In the genomic region with DNA sequence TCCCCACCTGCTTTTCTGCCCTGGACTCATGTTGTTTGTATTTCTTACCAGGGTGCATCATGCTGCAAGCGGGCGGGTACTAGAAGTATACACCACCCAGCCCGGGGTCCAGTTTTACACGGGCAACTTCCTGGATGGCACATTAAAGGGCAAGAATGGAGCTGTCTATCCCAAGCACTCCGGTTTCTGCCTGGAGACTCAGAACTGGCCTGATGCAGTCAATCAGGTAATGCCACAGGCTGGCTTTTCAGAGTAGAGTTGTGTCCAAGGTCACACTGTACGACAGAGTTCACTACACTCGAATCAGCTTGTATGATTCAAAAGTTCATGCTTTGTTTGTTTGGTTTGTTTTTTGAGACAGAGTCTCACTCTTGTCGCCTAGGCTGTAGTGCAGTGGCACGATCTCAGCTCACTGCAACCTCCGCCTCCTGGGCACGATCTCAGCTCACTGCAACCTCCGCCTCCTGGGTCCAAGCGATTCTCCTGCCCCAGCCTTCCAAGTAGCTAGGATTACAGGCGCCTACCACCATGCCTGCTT, we compare ENCODE assay signal across 1 cellular context.
A peak's percentile ranks its signal among the peaks of the same experiment; 100 is the strongest.
TF ChIP-seq lines count a peak whose summit lies in the region.

No MANE protein-coding gene starts in this region.

TF ChIP-seq in HepG2, 621 proteins besides CTCF, POLR2A, EP300 and RAD21 (continued from another document):
- TF ChIP-seq, protein P1, sequence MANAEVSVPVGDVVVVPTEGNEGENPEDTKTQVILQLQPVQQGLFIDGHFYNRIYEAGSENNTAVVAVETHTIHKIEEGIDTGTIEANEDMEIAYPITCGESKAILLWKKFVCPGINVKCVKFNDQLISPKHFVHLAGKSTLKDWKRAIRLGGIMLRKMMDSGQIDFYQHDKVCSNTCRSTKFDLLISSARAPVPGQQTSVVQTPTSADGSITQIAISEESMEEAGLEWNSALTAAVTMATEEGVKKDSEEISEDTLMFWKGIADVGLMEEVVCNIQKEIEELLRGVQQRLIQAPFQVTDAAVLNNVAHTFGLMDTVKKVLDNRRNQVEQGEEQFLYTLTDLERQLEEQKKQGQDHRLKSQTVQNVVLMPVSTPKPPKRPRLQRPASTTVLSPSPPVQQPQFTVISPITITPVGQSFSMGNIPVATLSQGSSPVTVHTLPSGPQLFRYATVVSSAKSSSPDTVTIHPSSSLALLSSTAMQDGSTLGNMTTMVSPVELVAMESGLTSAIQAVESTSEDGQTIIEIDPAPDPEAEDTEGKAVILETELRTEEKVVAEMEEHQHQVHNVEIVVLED (CRISPR knock-in tag; IDR thresholded peaks at IDR 0.05; ENCODE audit: borderline replicate concordance), result 0 out of 2 replicates have a peak, but pooled peaks have one; percentile 16
- TF ChIP-seq MXD4 (CRISPR knock-in tag; IDR thresholded peaks at IDR 0.05), result peak; percentile 58; the same call in 1 of the 2 replicates
- no peak for TF ChIP-seq SOX13 (IDR thresholded peaks at IDR 0.05)
- TF ChIP-seq SOX13 (CRISPR knock-in tag; conservative IDR thresholded peaks at IDR 0.05 in 1 of 2, IDR thresholded peaks at IDR 0.05 in 1 of 2), result peak in 1 of 2 experiments; percentile 74; a peak in 2 of 4 replicates
- peak; percentile 28; the same call in 1 of the 2 replicates for TF ChIP-seq DMAP1 (CRISPR knock-in tag; IDR thresholded peaks at IDR 0.05)
- TF ChIP-seq, protein P2, sequence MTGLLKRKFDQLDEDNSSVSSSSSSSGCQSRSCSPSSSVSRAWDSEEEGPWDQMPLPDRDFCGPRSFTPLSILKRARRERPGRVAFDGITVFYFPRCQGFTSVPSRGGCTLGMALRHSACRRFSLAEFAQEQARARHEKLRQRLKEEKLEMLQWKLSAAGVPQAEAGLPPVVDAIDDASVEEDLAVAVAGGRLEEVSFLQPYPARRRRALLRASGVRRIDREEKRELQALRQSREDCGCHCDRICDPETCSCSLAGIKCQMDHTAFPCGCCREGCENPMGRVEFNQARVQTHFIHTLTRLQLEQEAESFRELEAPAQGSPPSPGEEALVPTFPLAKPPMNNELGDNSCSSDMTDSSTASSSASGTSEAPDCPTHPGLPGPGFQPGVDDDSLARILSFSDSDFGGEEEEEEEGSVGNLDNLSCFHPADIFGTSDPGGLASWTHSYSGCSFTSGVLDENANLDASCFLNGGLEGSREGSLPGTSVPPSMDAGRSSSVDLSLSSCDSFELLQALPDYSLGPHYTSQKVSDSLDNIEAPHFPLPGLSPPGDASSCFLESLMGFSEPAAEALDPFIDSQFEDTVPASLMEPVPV (CRISPR knock-in tag; IDR thresholded peaks at IDR 0.05), result no peak
- 0 out of 2 replicates have a peak, but pooled peaks have one; percentile 4 for TF ChIP-seq JUN (CRISPR knock-in tag; IDR thresholded peaks at IDR 0.05)
- TF ChIP-seq KLF16 (CRISPR knock-in tag; IDR thresholded peaks at IDR 0.05), result peak in 1 of 2 experiments; percentile 87; a peak in 2 of 4 replicates
- peak; percentile 89 for TF ChIP-seq RXRB (CRISPR knock-in tag; IDR thresholded peaks at IDR 0.05; ENCODE audit: borderline replicate concordance)
- TF ChIP-seq HOMEZ (CRISPR knock-in tag; IDR thresholded peaks at IDR 0.05; ENCODE audit: low read depth), result peak; percentile 69; the same call in 1 of the 2 replicates
- TF ChIP-seq RCOR2 (CRISPR knock-in tag; IDR thresholded peaks at IDR 0.05), result peak; percentile 40; the same call in 1 of the 2 replicates
- peak; percentile 85; the same call in 1 of the 2 replicates for TF ChIP-seq RFXAP (CRISPR knock-in tag; IDR thresholded peaks at IDR 0.05; ENCODE audit: borderline replicate concordance)
- TF ChIP-seq SRSF1 (optimal IDR thresholded peaks at IDR 0.05; ENCODE audit: low read depth, low read length), result no peak
- peak; percentile 44; the same call in 1 of the 2 replicates for TF ChIP-seq ZNF609 (CRISPR knock-in tag; IDR thresholded peaks at IDR 0.05; ENCODE audit: borderline replicate concordance)
- peak; percentile 54; the same call in 1 of the 2 replicates for TF ChIP-seq IKZF5 (CRISPR knock-in tag; IDR thresholded peaks at IDR 0.05)
- no peak for TF ChIP-seq FOXM1 (CRISPR knock-in tag; IDR thresholded peaks at IDR 0.05)
- TF ChIP-seq SKI (IDR thresholded peaks at IDR 0.05; ENCODE audit: partially characterized antibody), result peak; percentile 59
- TF ChIP-seq NFATC3 (CRISPR knock-in tag; IDR thresholded peaks at IDR 0.05), result 0 out of 2 replicates have a peak, but pooled peaks have one; percentile 62
- TF ChIP-seq, protein P3, sequence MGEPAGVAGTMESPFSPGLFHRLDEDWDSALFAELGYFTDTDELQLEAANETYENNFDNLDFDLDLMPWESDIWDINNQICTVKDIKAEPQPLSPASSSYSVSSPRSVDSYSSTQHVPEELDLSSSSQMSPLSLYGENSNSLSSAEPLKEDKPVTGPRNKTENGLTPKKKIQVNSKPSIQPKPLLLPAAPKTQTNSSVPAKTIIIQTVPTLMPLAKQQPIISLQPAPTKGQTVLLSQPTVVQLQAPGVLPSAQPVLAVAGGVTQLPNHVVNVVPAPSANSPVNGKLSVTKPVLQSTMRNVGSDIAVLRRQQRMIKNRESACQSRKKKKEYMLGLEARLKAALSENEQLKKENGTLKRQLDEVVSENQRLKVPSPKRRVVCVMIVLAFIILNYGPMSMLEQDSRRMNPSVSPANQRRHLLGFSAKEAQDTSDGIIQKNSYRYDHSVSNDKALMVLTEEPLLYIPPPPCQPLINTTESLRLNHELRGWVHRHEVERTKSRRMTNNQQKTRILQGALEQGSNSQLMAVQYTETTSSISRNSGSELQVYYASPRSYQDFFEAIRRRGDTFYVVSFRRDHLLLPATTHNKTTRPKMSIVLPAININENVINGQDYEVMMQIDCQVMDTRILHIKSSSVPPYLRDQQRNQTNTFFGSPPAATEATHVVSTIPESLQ (CRISPR knock-in tag; conservative IDR thresholded peaks at IDR 0.05), result no peak
